ENCODE assay signal across 27 cellular contexts in the genomic region with DNA sequence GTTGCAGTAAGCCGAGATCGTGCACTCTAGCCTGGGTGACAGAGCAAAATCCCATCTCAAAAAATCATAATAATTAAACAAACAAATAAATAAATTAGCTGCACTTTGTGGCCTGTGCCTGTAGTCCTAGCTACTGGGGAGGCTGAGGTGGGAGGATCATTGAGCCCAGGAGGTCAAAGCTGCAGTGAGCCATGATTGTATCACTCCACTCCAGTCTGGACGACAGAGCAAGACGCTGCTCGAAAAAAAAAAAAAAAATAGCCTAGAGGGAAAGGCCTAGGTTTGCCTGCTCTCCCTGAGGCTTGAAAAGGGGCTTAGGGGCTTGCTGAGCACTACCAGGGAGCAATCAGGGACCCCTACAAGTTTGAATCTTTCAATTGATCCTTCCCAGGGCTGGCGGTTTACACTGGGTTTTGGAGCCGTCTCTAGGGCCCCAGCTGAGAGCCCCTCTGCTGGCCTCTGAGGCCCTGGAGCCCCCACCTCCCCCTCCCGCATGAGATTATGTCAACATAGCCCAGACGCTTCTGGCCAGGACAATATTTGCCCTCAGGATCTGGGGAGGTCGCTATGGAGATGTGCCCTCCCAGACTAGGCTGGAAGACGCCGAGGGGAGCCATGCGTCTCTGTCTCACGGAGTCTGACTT. TPM values are rescaled to one million over a fixed set of nuclear protein-coding genes. Genes with fewer than 3 reads are reported as not detected.
DNase-seq lines count a peak whose midpoint lies in the region; ATAC-seq, FAIRE-seq and TF ChIP-seq lines count a peak whose summit lies in the region.
"Had no signal": no experiment of that assay in that cellular context is flagged by ENCODE, and none has a peak within 500 bp of the region (broad histone marks: within the 10 kb centered on the region; RNA-seq: fewer than 3 reads in every experiment).

No MANE protein-coding gene starts in this region.

- no peaks in the 10 kb centered on the region for H3K36me3 Mint-ChIP-seq in neural progenitor cell
- H3K36me3 Mint-ChIP-seq in effector memory CD8-positive, alpha-beta T cell (ENCODE audit: insufficient read depth): peaks cover 3% of the 10 kb centered on the region
- H3K36me3 Mint-ChIP-seq: IgD-negative memory B cell, mesothelial cell of epicardium had no signal

- H3K4me1 Mint-ChIP-seq in neural progenitor cell: peaks cover 21% of the 10 kb centered on the region
- H3K4me1 Mint-ChIP-seq in effector memory CD8-positive, alpha-beta T cell (ENCODE audit: low read depth in 2 of 2): peaks cover 0 to 4% of the 10 kb centered on the region in 2 donors
- H3K4me1 Mint-ChIP-seq: activated CD4-positive, alpha-beta T cell treated with anti-CD3 and anti-CD28 coated beads for 36 hours; activated T-helper 17 cell treated with anti-CD3 and anti-CD28 coated beads, Interleukin-2, amount 50 U/mL, for 72 hours; stimulated activated naive CD8-positive, alpha-beta T cell treated with anti-CD3 and anti-CD28 coated beads, Interleukin-15, amount 100 ng/mL, for 72 hours had no signal

- FAIRE-seq in RCC 7860 (lab: Jason Lieb, UNC): no peak
- FAIRE-seq: GM12891, GM19239, small intestine had no signal

- no peak for ATAC-seq in effector memory CD8-positive, alpha-beta T cell (replicated peaks)
- ATAC-seq: activated CD4-positive, alpha-beta T cell treated with anti-CD3 and anti-CD28 coated beads for 36 hours; activated T-helper 17 cell treated with anti-CD3 and anti-CD28 coated beads, Interleukin-2, amount 50 U/mL, for 72 hours; foreskin keratinocyte; stimulated activated naive CD8-positive, alpha-beta T cell treated with anti-CD3 and anti-CD28 coated beads, Interleukin-15, amount 100 ng/mL, for 72 hours had no signal

- no peaks in the 10 kb centered on the region for H3K27me3 ChIP-seq in WERI-Rb-1 (ENCODE audit: insufficient read depth, low read depth, severe bottlenecking)
- no peaks in the 10 kb centered on the region for H3K27me3 ChIP-seq in neural progenitor cell
- H3K27me3 ChIP-seq: BLaER1, Peyer's patch had no signal

- H3K79me2 ChIP-seq in neural progenitor cell (ENCODE audit: low read depth): no peaks in the 10 kb centered on the region

- H3K9me3 Mint-ChIP-seq in neural progenitor cell: no peaks in the 10 kb centered on the region
- no peaks in the 10 kb centered on the region for H3K9me3 Mint-ChIP-seq in effector memory CD8-positive, alpha-beta T cell
- H3K9me3 Mint-ChIP-seq: activated T-helper 17 cell treated with anti-CD3 and anti-CD28 coated beads, Interleukin-2, amount 50 U/mL, for 72 hours; mesothelial cell of epicardium; nephron progenitor cell; stimulated activated naive CD8-positive, alpha-beta T cell treated with anti-CD3 and anti-CD28 coated beads, Interleukin-15, amount 100 ng/mL, for 72 hours had no signal

- H3K27ac ChIP-seq in WERI-Rb-1: peak overlapping the region; percentile 87
- H3K27ac ChIP-seq in neural progenitor cell: no peak overlapping the region
- H3K27ac ChIP-seq: 22Rv1, BLaER1, epithelial cell of prostate, foreskin keratinocyte, Peyer's patch, transverse colon had no signal

- TF ChIP-seq CTCF in WERI-Rb-1 (IDR thresholded peaks at IDR 0.05; ENCODE audit: low read depth, low read length): no peak
- no peak for TF ChIP-seq CTCF in neural progenitor cell (IDR thresholded peaks at IDR 0.05)

- H3K4me1 ChIP-seq in neural progenitor cell: no peaks in the 10 kb centered on the region
- H3K4me1 ChIP-seq: foreskin keratinocyte, Peyer's patch, transverse colon had no signal

- H3K4me3 ChIP-seq in WERI-Rb-1 (ENCODE audit: low read depth, low read length): peak overlapping the region; percentile 19
- no peak overlapping the region for H3K4me3 ChIP-seq in neural progenitor cell
- H3K4me3 ChIP-seq: BLaER1, Peyer's patch, transverse colon had no signal

- no peaks in the 10 kb centered on the region for H3K36me3 ChIP-seq in WERI-Rb-1
- H3K36me3 ChIP-seq in neural progenitor cell: no peaks in the 10 kb centered on the region
- H3K36me3 ChIP-seq: BLaER1, Peyer's patch, transverse colon had no signal

- H3K27me3 Mint-ChIP-seq in neural progenitor cell (ENCODE audit: insufficient read depth, low read depth): peaks cover 9% of the 10 kb centered on the region
- H3K27me3 Mint-ChIP-seq in effector memory CD8-positive, alpha-beta T cell: no peaks in the 10 kb centered on the region

- peak overlapping the region; percentile 42 for H3K27ac Mint-ChIP-seq in neural progenitor cell
- no peak overlapping the region for H3K27ac Mint-ChIP-seq in effector memory CD8-positive, alpha-beta T cell
- H3K27ac Mint-ChIP-seq: activated CD4-positive, alpha-beta T cell treated with anti-CD3 and anti-CD28 coated beads for 36 hours; activated T-helper 17 cell treated with anti-CD3 and anti-CD28 coated beads, Interleukin-2, amount 50 U/mL, for 72 hours; IgD-negative memory B cell; mesothelial cell of epicardium; nephron progenitor cell; stimulated activated naive CD8-positive, alpha-beta T cell treated with anti-CD3 and anti-CD28 coated beads, Interleukin-15, amount 100 ng/mL, for 72 hours had no signal

- H3K9me3 ChIP-seq in WERI-Rb-1 (ENCODE audit: severe bottlenecking) (no peaks in the 10 kb centered on the region), neural progenitor cell (ENCODE audit: low read depth) (no peaks in the 10 kb centered on the region)
- H3K9me3 ChIP-seq: BLaER1, Peyer's patch, transverse colon had no signal

- H3K4me3 Mint-ChIP-seq in neural progenitor cell: no peak overlapping the region
- H3K4me3 Mint-ChIP-seq in effector memory CD8-positive, alpha-beta T cell: no peak overlapping the region
- H3K4me3 Mint-ChIP-seq: activated CD4-positive, alpha-beta T cell treated with anti-CD3 and anti-CD28 coated beads for 36 hours; activated T-helper 17 cell treated with anti-CD3 and anti-CD28 coated beads, Interleukin-2, amount 50 U/mL, for 72 hours; IgD-negative memory B cell; mesothelial cell of epicardium; nephron progenitor cell; stimulated activated naive CD8-positive, alpha-beta T cell treated with anti-CD3 and anti-CD28 coated beads, Interleukin-15, amount 100 ng/mL, for 72 hours had no signal

- H3F3A ChIP-seq in neural progenitor cell (ENCODE audit: low read depth): peaks cover 4% of the 10 kb centered on the region

- peak overlapping the region; percentile 73 for H2AFZ ChIP-seq in neural progenitor cell (replicated peaks)

- DNase-seq in DMS 273 (lab: John Stamatoyannopoulos, UW; ENCODE audit: unreplicated experiment) (peak; percentile 47), DMS 273 treated with DMSO at 0.1 percent for 48 hours (lab: John Stamatoyannopoulos, UW) (no peak), HuH-7 (ENCODE audit: low spot score) (peak; percentile 60), WERI-Rb-1 (peak; percentile 90), neural progenitor cell (ENCODE audit: low spot score) (no peak), RCC 7860 (ENCODE audit: low spot score) (no peak), NCI-H1105 treated with DMSO at 0.1 percent for 48 hours (lab: John Stamatoyannopoulos, UW) (no peak)
- DNase-seq in effector memory CD8-positive, alpha-beta T cell: no peak
- DNase-seq: activated CD4-positive, alpha-beta T cell treated with anti-CD3 and anti-CD28 coated beads for 36 hours; foreskin keratinocyte; GOT3; NCI-H2081 treated with DMSO at 0.1 percent for 48 hours; NCI-H526 treated with DMSO at 0.1 percent for 48 hours; nephron progenitor cell; Peyer's patch; small intestine; stimulated activated CD4-positive, alpha-beta T cell treated with anti-CD3 and anti-CD28 coated beads, Interleukin-4, amount 100 ng/mL, for 1 hour; stimulated activated naive CD8-positive, alpha-beta T cell treated with anti-CD3 and anti-CD28 coated beads, Interleukin-15, amount 100 ng/mL, for 72 hours; transverse colon had no signal

- no peak overlapping the region for H3K9ac ChIP-seq in neural progenitor cell
- H3K9ac ChIP-seq: BLaER1 had no signal

- no peaks in the 10 kb centered on the region for H4K20me1 ChIP-seq in neural progenitor cell (ENCODE audit: low read depth)
- H4K20me1 ChIP-seq: BLaER1 had no signal

- peak overlapping the region; percentile 43 for H3K4me2 ChIP-seq in neural progenitor cell
- H3K4me2 ChIP-seq: BLaER1 had no signal

RNA-seq across cellular contexts. Expression of a gene that starts 10.4 kb away (rescaled TPM):
- not detected in 2 replicates for total RNA-seq in neural progenitor cell (ENCODE audit: low replicate concordance)

RNA-seq across cellular contexts. Expression of a gene that starts 18.4 kb away (rescaled TPM):
- total RNA-seq in neural progenitor cell (ENCODE audit: low replicate concordance): 15.9 and 20.3 TPM in 2 replicates

RNA-seq across cellular contexts. Expression of a gene that starts 34.1 kb away (rescaled TPM):
- total RNA-seq in neural progenitor cell (ENCODE audit: low replicate concordance): 330 and 405 TPM in 2 replicates

RNA-seq across cellular contexts. Expression of a gene that starts 34.8 kb away (rescaled TPM):
- 4.5 and 15.7 TPM in 2 replicates for total RNA-seq in neural progenitor cell (ENCODE audit: low replicate concordance)

RNA-seq across cellular contexts. Expression of a gene that starts 55.6 kb away (rescaled TPM):
- total RNA-seq in neural progenitor cell (ENCODE audit: low replicate concordance): not detected in 2 replicates
- total RNA-seq: activated CD4-positive, alpha-beta T cell treated with anti-CD3 and anti-CD28 coated beads for 36 hours; foreskin keratinocyte; mesothelial cell of epicardium had no signal

Comparison
In these comparisons a context has a peak if more than half of its experiments do, and no peak if none do; other contexts are left out.
1. DNase-seq: peak in DMS 273 (single experiment), HuH-7 (single experiment) and WERI-Rb-1 (single experiment); none in DMS 273 treated with DMSO at 0.1 percent for 48 hours (single experiment), neural progenitor cell (single experiment), RCC 7860 (single experiment), NCI-H1105 treated with DMSO at 0.1 percent for 48 hours (single experiment) and effector memory CD8-positive, alpha-beta T cell (0 of 3).